In the genomic region with DNA sequence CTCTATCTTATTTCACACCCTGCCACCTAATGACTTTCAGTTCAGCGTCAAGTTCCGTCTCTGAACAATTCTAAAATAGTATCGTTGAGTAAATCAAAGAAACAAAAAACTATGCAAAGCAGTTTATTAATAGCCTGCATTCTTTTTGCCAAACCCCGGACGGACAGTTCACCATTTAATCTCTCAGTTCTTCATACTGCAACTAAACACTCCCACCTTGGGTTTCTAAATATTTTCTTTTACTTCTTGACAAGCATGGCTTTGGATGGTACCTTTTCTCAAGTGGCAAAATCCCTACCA, we compare ENCODE assay signal across 14 cellular contexts. TPM values are rescaled to one million over a fixed set of nuclear protein-coding genes. Genes with fewer than 3 reads are reported as not detected.
DNase-seq lines count a peak whose midpoint lies in the region; ATAC-seq and TF ChIP-seq lines count a peak whose summit lies in the region.
"Had no signal": no experiment of that assay in that cellular context is flagged by ENCODE, and none has a peak within 500 bp of the region (broad histone marks: within the 10 kb centered on the region; RNA-seq: fewer than 3 reads in every experiment).

No MANE protein-coding gene starts in this region.

- H3K4me1 Mint-ChIP-seq in activated naive CD8-positive, alpha-beta T cell treated with anti-CD3 and anti-CD28 coated beads, Interleukin-2, amount 50 U/mL, for 24 hours: peaks cover 12% of the 10 kb centered on the region
- H3K4me1 Mint-ChIP-seq in CD8-positive, alpha-beta T cell (ENCODE audit: low read depth): peaks cover 5% of the 10 kb centered on the region
- H3K4me1 Mint-ChIP-seq in endodermal cell: peaks cover 7% of the 10 kb centered on the region

- peak; percentile 77 for ATAC-seq in GM21381 (IDR thresholded peaks at IDR 0.05; ENCODE audit: unreplicated experiment)
- peak; percentile 68 for ATAC-seq in HG03196 (IDR thresholded peaks at IDR 0.05; ENCODE audit: unreplicated experiment)
- no peak for ATAC-seq in activated naive CD8-positive, alpha-beta T cell treated with anti-CD3 and anti-CD28 coated beads, Interleukin-2, amount 50 U/mL, for 24 hours
- ATAC-seq in CD8-positive, alpha-beta T cell: no peak

- H3K4me3 ChIP-seq in muscle layer of colon (ENCODE audit: low read depth in 1 of 2, low read length in 2 of 2): peak overlapping the region; percentile 79 to 88
- H3K4me3 ChIP-seq in CD8-positive, alpha-beta T cell (ENCODE audit: low read depth, low read length): no peak overlapping the region
- no peak overlapping the region for H3K4me3 ChIP-seq in endodermal cell (ENCODE audit: low read length)
- H3K4me3 ChIP-seq: SJSA1 had no signal

- H3K4me1 ChIP-seq in muscle layer of colon (ENCODE audit: insufficient read depth, low read length): peaks cover 9% of the 10 kb centered on the region
- H3K4me1 ChIP-seq in CD8-positive, alpha-beta T cell (ENCODE audit: insufficient read depth, low read length): peaks cover 10% of the 10 kb centered on the region
- no peaks in the 10 kb centered on the region for H3K4me1 ChIP-seq in endodermal cell (ENCODE audit: control insufficient read depth, insufficient read depth, low read length)

- in situ Hi-C loops in GM13976 (cut with MboI; ENCODE audit: low sequenced_read_pairs, unreplicated experiment): no loop called here

- H3K9ac ChIP-seq in muscle layer of colon (ENCODE audit: low read length): peak overlapping the region; percentile 85
- H3K9ac ChIP-seq in endodermal cell (ENCODE audit: extremely low read depth, low read length, poor library complexity, severe bottlenecking): no peak overlapping the region

- CTCF ChIA-PET in CD8-positive, alpha-beta T cell (lab: Charles Lee): no interaction called here

- no peak overlapping the region for H3K4me3 Mint-ChIP-seq in activated naive CD8-positive, alpha-beta T cell treated with anti-CD3 and anti-CD28 coated beads, Interleukin-2, amount 50 U/mL, for 24 hours
- H3K4me3 Mint-ChIP-seq in CD8-positive, alpha-beta T cell: no peak overlapping the region
- H3K4me3 Mint-ChIP-seq in endodermal cell: no peak overlapping the region

- H3K27ac Mint-ChIP-seq in activated naive CD8-positive, alpha-beta T cell treated with anti-CD3 and anti-CD28 coated beads, Interleukin-2, amount 50 U/mL, for 24 hours: no peak overlapping the region
- H3K27ac Mint-ChIP-seq in CD8-positive, alpha-beta T cell: no peak overlapping the region
- no peak overlapping the region for H3K27ac Mint-ChIP-seq in endodermal cell

- H3K27me3 ChIP-seq in muscle layer of colon (ENCODE audit: control insufficient read depth in 1 of 2, insufficient read depth in 2 of 2, low read length in 2 of 2) (peaks cover 0 to 12% of the 10 kb centered on the region in 2 donors), endodermal cell (ENCODE audit: control insufficient read depth, insufficient read depth, low read length, poor library complexity, severe bottlenecking) (peaks cover 80% of the 10 kb centered on the region)
- H3K27me3 ChIP-seq in CD8-positive, alpha-beta T cell (ENCODE audit: insufficient read depth, low read length): peaks cover 6% of the 10 kb centered on the region

- WGBS in endodermal cell (ENCODE audit: insufficient coverage in 1 of 2, insufficient read length in 1 of 2), 2 experiments: 92 to 94% methylated on average over 5 of the region's 5 CpGs

- no peaks in the 10 kb centered on the region for H3K9me3 Mint-ChIP-seq in activated naive CD8-positive, alpha-beta T cell treated with anti-CD3 and anti-CD28 coated beads, Interleukin-2, amount 50 U/mL, for 24 hours
- no peaks in the 10 kb centered on the region for H3K9me3 Mint-ChIP-seq in CD8-positive, alpha-beta T cell
- no peaks in the 10 kb centered on the region for H3K9me3 Mint-ChIP-seq in endodermal cell

- H3K9me3 ChIP-seq in muscle layer of colon (ENCODE audit: low read length): no peaks in the 10 kb centered on the region
- no peaks in the 10 kb centered on the region for H3K9me3 ChIP-seq in CD8-positive, alpha-beta T cell (ENCODE audit: low read length)
- no peaks in the 10 kb centered on the region for H3K9me3 ChIP-seq in endodermal cell (ENCODE audit: control insufficient read depth, low read length)
- H3K9me3 ChIP-seq: SJSA1 had no signal

- intact Hi-C loops in CD8-positive, alpha-beta T cell (cut with DNase I, micrococcal nuclease): no loop called here

- peak overlapping the region; percentile 98 for H3K27ac ChIP-seq in muscle layer of colon (ENCODE audit: low read depth, low read length)
- H3K27ac ChIP-seq in CD8-positive, alpha-beta T cell (ENCODE audit: low read depth, low read length): no peak overlapping the region
- no peak overlapping the region for H3K27ac ChIP-seq in endodermal cell (ENCODE audit: low read depth, low read length)
- H3K27ac ChIP-seq: C4-2B, SJSA1 had no signal

- no peaks in the 10 kb centered on the region for H3K36me3 Mint-ChIP-seq in activated naive CD8-positive, alpha-beta T cell treated with anti-CD3 and anti-CD28 coated beads, Interleukin-2, amount 50 U/mL, for 24 hours (ENCODE audit: low read depth)
- H3K36me3 Mint-ChIP-seq in CD8-positive, alpha-beta T cell: no peaks in the 10 kb centered on the region
- H3K36me3 Mint-ChIP-seq in endodermal cell (ENCODE audit: low read depth): no peaks in the 10 kb centered on the region

- DNase-seq in GM13976 (ENCODE audit: low spot score) (peak; percentile 82), superior temporal gyrus (ENCODE audit: extremely low spot score) (no peak), endodermal cell (no peak)
- no peak for DNase-seq in activated naive CD8-positive, alpha-beta T cell treated with anti-CD3 and anti-CD28 coated beads, Interleukin-2, amount 50 U/mL, for 24 hours
- no peak for DNase-seq in CD8-positive, alpha-beta T cell
- DNase-seq: activated CD8-positive, alpha-beta memory T cell treated with anti-CD3 and anti-CD28 coated beads, Interleukin-2, amount 50 U/mL, for 48 hours; dorsolateral prefrontal cortex; GOT3 had no signal

- TF ChIP-seq CTCF in GM13976 (IDR thresholded peaks at IDR 0.05; ENCODE audit: borderline replicate concordance, control extremely low read depth, extremely low read depth, insufficient read depth, missing control alignments) (no peak), endodermal cell (conservative IDR thresholded peaks at IDR 0.05) (no peak)
- TF ChIP-seq CTCF in CD8-positive, alpha-beta T cell (IDR thresholded peaks at IDR 0.05): no peak

- POLR2A ChIA-PET in CD8-positive, alpha-beta T cell (lab: Charles Lee): no interaction called here

- H3K27me3 Mint-ChIP-seq in activated naive CD8-positive, alpha-beta T cell treated with anti-CD3 and anti-CD28 coated beads, Interleukin-2, amount 50 U/mL, for 24 hours: peaks cover 41% of the 10 kb centered on the region
- peaks cover 39% of the 10 kb centered on the region for H3K27me3 Mint-ChIP-seq in CD8-positive, alpha-beta T cell (ENCODE audit: low read depth)
- H3K27me3 Mint-ChIP-seq in endodermal cell (ENCODE audit: insufficient read depth): peaks cover 66% of the 10 kb centered on the region

- H3K36me3 ChIP-seq in muscle layer of colon (ENCODE audit: insufficient read depth, low read length) (peaks cover 31% of the 10 kb centered on the region), endodermal cell (ENCODE audit: control insufficient read depth, insufficient read depth, low read length) (no peaks in the 10 kb centered on the region)
- no peaks in the 10 kb centered on the region for H3K36me3 ChIP-seq in CD8-positive, alpha-beta T cell (ENCODE audit: insufficient read depth, low read length)
- H3K36me3 ChIP-seq: SJSA1 had no signal

RNA-seq across cellular contexts. Expression of a gene that starts 1.2 kb away (rescaled TPM):
- not detected for total RNA-seq in CD8-positive, alpha-beta T cell
- under 1 TPM; 0.09 to 0.29 TPM for total RNA-seq in endodermal cell
- 0.11 TPM for polyA plus RNA-seq in endodermal cell (2013, experiment 1 of 2)
- 0.12 TPM for polyA plus RNA-seq in endodermal cell (2013, experiment 2 of 2)
- total RNA-seq: M059J had no signal

RNA-seq across cellular contexts. Expression of a gene that starts 32.7 kb away (rescaled TPM):
- 10 to 100 TPM; 12.5 to 13.6 TPM for total RNA-seq in CD8-positive, alpha-beta T cell
- 10 to 100 TPM; 30.9 to 31.1 TPM for total RNA-seq in endodermal cell
- 36.7 TPM for polyA plus RNA-seq in endodermal cell (2013, experiment 1 of 2)
- polyA plus RNA-seq in endodermal cell (2013, experiment 2 of 2): 34.9 TPM

Comparison
In these comparisons a context has a peak if more than half of its experiments do, and no peak if none do; other contexts are left out.
1. ATAC-seq: peak in GM21381 (single experiment) and HG03196 (single experiment); none in activated naive CD8-positive, alpha-beta T cell treated with anti-CD3 and anti-CD28 coated beads, Interleukin-2, amount 50 U/mL, for 24 hours (single experiment) and CD8-positive, alpha-beta T cell (single experiment).
2. H3K4me3 ChIP-seq: peak in muscle layer of colon (2 of 2); none in CD8-positive, alpha-beta T cell (single experiment) and endodermal cell (single experiment).